15 cellular contexts compared by ENCODE assay signal in the genomic region with DNA sequence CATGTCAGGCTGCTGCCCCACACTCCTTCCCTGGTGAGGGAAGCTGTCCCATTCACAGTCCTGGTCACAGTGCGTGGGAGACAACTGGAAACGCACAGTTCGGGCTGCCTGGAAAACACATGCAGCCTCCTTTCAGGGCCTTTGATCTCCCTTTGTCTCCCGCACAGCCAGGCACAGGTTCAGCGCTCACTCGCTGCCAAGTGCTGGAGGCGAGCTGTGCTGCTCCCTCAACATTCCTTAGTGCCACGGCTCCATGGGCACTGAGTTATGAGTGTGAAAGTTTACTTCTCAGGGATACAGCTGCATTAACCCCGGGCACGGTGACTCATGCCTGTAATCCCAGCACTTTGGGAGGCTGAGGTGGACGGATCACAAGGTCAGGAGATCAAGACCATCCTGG. TPM values are rescaled to one million over a fixed set of nuclear protein-coding genes. Genes with fewer than 3 reads are reported as not detected.
DNase-seq lines count a peak whose midpoint lies in the region; ATAC-seq and TF ChIP-seq lines count a peak whose summit lies in the region.
"Had no signal": no experiment of that assay in that cellular context is flagged by ENCODE, and none has a peak within 500 bp of the region (broad histone marks: within the 10 kb centered on the region; RNA-seq: fewer than 3 reads in every experiment).

No MANE protein-coding gene starts in this region.

- BruUV-seq in mammary epithelial cell (replicated peaks; lab: Mats Ljungman, UMichigan): no TSS peak

- peak overlapping the region; percentile 22 for H3K27ac Mint-ChIP-seq in CD8-positive, alpha-beta T cell
- H3K27ac Mint-ChIP-seq in activated CD4-positive, alpha-beta memory T cell treated with anti-CD3 and anti-CD28 coated beads, Interleukin-2, amount 10 ng/mL, durations not matched to agents 7 days and 5 days: no peak overlapping the region
- H3K27ac Mint-ChIP-seq: stimulated activated memory B cell treated with anti-CD40 and anti-IgM and Interleukin-4, amounts not matched to agents 10 μg/mL and 1 μg/mL and 100 μg/mL, for 72 hours had no signal

- H3K9ac ChIP-seq in mammary epithelial cell (ENCODE audit: insufficient read depth, low read length): no peak overlapping the region
- H3K9ac ChIP-seq: parathyroid adenoma had no signal

- H2AFZ ChIP-seq in mammary epithelial cell (ENCODE audit: low read depth, low read length): no peak overlapping the region
- H2AFZ ChIP-seq: hepatocyte, parathyroid adenoma had no signal

- no peak overlapping the region for H3K27ac ChIP-seq in CD8-positive, alpha-beta T cell (ENCODE audit: low read depth, low read length)
- no peak overlapping the region for H3K27ac ChIP-seq in mammary epithelial cell (ENCODE audit: insufficient read depth, low read depth, low read length)
- H3K27ac ChIP-seq: hepatocyte, parathyroid adenoma had no signal

- H3K9me3 ChIP-seq in CD8-positive, alpha-beta T cell (ENCODE audit: low read length): no peaks in the 10 kb centered on the region
- no peaks in the 10 kb centered on the region for H3K9me3 ChIP-seq in MG63
- no peaks in the 10 kb centered on the region for H3K9me3 ChIP-seq in mammary epithelial cell (replicated peaks; ENCODE audit: insufficient read depth, low read length)
- H3K9me3 ChIP-seq in HAP-1: no peaks in the 10 kb centered on the region

- no peak for ATAC-seq in CD8-positive, alpha-beta T cell
- ATAC-seq: stimulated activated memory B cell treated with anti-CD40 and anti-IgM and Interleukin-4, amounts not matched to agents 10 μg/mL and 1 μg/mL and 100 μg/mL, for 72 hours had no signal

- in situ Hi-C loops in mammary epithelial cell (cut with MboI; ENCODE audit: low sequenced_read_pairs in 2 of 2) (no loop called here), GM13977 (cut with MboI; ENCODE audit: low pct_unique_long_range_greater_than_20kb, low sequenced_read_pairs, unreplicated experiment) (no loop called here), HAP-1 (cut with MboI; ENCODE audit: low sequenced_read_pairs) (no loop called here)

- peaks cover 62% of the 10 kb centered on the region for H3K36me3 ChIP-seq in CD8-positive, alpha-beta T cell (ENCODE audit: insufficient read depth, low read length)
- H3K36me3 ChIP-seq in MG63 (peaks cover 99% of the 10 kb centered on the region), mammary epithelial cell (ENCODE audit: insufficient read depth, low read length) (peaks cover 26% of the 10 kb centered on the region), HAP-1 (replicated peaks) (peaks cover 97% of the 10 kb centered on the region)

- TF ChIP-seq CTCF in CD8-positive, alpha-beta T cell (IDR thresholded peaks at IDR 0.05): no peak
- TF ChIP-seq CTCF in mammary epithelial cell (conservative IDR thresholded peaks at IDR 0.05 in 1 of 2, IDR thresholded peaks at IDR 0.05 in 1 of 2; ENCODE audit: extremely low read depth in 1 of 2, insufficient read depth in 1 of 2, low read depth in 1 of 2, low read length in 2 of 2) (no peak), GM13977 (IDR thresholded peaks at IDR 0.05; ENCODE audit: extremely low read depth, insufficient read depth, missing control alignments) (no peak)

- POLR2A ChIA-PET in CD8-positive, alpha-beta T cell (lab: Charles Lee): no interaction called here
- POLR2A ChIA-PET in activated CD4-positive, alpha-beta memory T cell treated with anti-CD3 and anti-CD28 coated beads, Interleukin-2, amount 10 ng/mL, durations not matched to agents 7 days and 5 days (lab: Charles Lee): no interaction called here

- H3K4me3 ChIP-seq in CD8-positive, alpha-beta T cell (ENCODE audit: low read depth, low read length): no peak overlapping the region
- H3K4me3 ChIP-seq in MG63 (no peak overlapping the region), mammary epithelial cell (replicated peaks in 1 of 3; ENCODE audit: insufficient read depth in 1 of 3, low read depth in 2 of 3, low read length in 3 of 3) (no peak overlapping the region), HAP-1 (no peak overlapping the region)
- H3K4me3 ChIP-seq: hepatocyte had no signal

- peaks cover 43% of the 10 kb centered on the region for H3K4me1 Mint-ChIP-seq in CD8-positive, alpha-beta T cell (ENCODE audit: low read depth)
- peaks cover 14% of the 10 kb centered on the region for H3K4me1 Mint-ChIP-seq in activated CD4-positive, alpha-beta memory T cell treated with anti-CD3 and anti-CD28 coated beads, Interleukin-2, amount 10 ng/mL, durations not matched to agents 7 days and 5 days

- peaks cover 13% of the 10 kb centered on the region for H3K4me1 ChIP-seq in CD8-positive, alpha-beta T cell (ENCODE audit: insufficient read depth, low read length)
- H3K4me1 ChIP-seq in mammary epithelial cell (ENCODE audit: insufficient read depth, low read length) (peaks cover 22% of the 10 kb centered on the region), HAP-1 (no peaks in the 10 kb centered on the region)

- peaks cover 96% of the 10 kb centered on the region for H3K79me2 ChIP-seq in mammary epithelial cell (ENCODE audit: insufficient read depth, low read length)

- intact Hi-C loops in CD8-positive, alpha-beta T cell (cut with DNase I, micrococcal nuclease): no loop called here
- intact Hi-C loops in mammary epithelial cell (cut with micrococcal nuclease): no loop called here

- dilution Hi-C loops in mammary epithelial cell (cut with HindIII; ENCODE audit: low sequenced_read_pairs): no loop called here

- CTCF ChIA-PET in CD8-positive, alpha-beta T cell (lab: Charles Lee): interaction anchor here (1.9 kb wide), 1 partner anchor 16 kb away, joined by 8 read pairs; no protein-coding TSS in a partner anchor
- CTCF ChIA-PET in mammary epithelial cell (lab: Charles Lee; ENCODE audit: low non-redundant PET): no interaction called here
- CTCF ChIA-PET in activated CD4-positive, alpha-beta memory T cell treated with anti-CD3 and anti-CD28 coated beads, Interleukin-2, amount 10 ng/mL, durations not matched to agents 7 days and 5 days (lab: Charles Lee): interaction anchor here (1.8 to 2.8 kb wide), 2 partner anchors 7 to 17 kb away, joined by 3 to 9 read pairs; no protein-coding TSS in a partner anchor

- H3K4me3 Mint-ChIP-seq in CD8-positive, alpha-beta T cell: no peak overlapping the region
- no peak overlapping the region for H3K4me3 Mint-ChIP-seq in activated CD4-positive, alpha-beta memory T cell treated with anti-CD3 and anti-CD28 coated beads, Interleukin-2, amount 10 ng/mL, durations not matched to agents 7 days and 5 days
- H3K4me3 Mint-ChIP-seq: stimulated activated memory B cell treated with anti-CD40 and anti-IgM and Interleukin-4, amounts not matched to agents 10 μg/mL and 1 μg/mL and 100 μg/mL, for 72 hours had no signal

- no peak for DNase-seq in CD8-positive, alpha-beta T cell
- peak; percentile 88 for DNase-seq in MG63
- DNase-seq in mammary epithelial cell: peak; percentile 64
- peak; percentile 52 for DNase-seq in left kidney (ENCODE audit: low read depth, low spot score)
- no peak for DNase-seq in activated CD4-positive, alpha-beta memory T cell treated with anti-CD3 and anti-CD28 coated beads, Interleukin-2, amount 10 ng/mL, durations not matched to agents 7 days and 5 days
- no peak for DNase-seq in NCI-H1694 (lab: John Stamatoyannopoulos, UW)
- no peak for DNase-seq in GM13977 (ENCODE audit: low spot score)
- DNase-seq in HAP-1 (ENCODE audit: low spot score in 2 of 2): no peak
- DNase-seq: activated CD8-positive, alpha-beta memory T cell treated with anti-CD3 and anti-CD28 coated beads, Interleukin-2, amount 50 U/mL, for 4 hours; mesendoderm; stimulated activated CD4-positive, alpha-beta T cell treated with anti-CD3 and anti-CD28 coated beads, Interleukin-1b, Interleukin-23, amount 100 ng/mL, for 48 hours had no signal

- peaks cover 95% of the 10 kb centered on the region for H3K36me3 Mint-ChIP-seq in CD8-positive, alpha-beta T cell
- H3K36me3 Mint-ChIP-seq in activated CD4-positive, alpha-beta memory T cell treated with anti-CD3 and anti-CD28 coated beads, Interleukin-2, amount 10 ng/mL, durations not matched to agents 7 days and 5 days (ENCODE audit: low read depth): peaks cover 58% of the 10 kb centered on the region

- H3K27me3 Mint-ChIP-seq in CD8-positive, alpha-beta T cell (ENCODE audit: low read depth): no peaks in the 10 kb centered on the region
- H3K27me3 Mint-ChIP-seq in activated CD4-positive, alpha-beta memory T cell treated with anti-CD3 and anti-CD28 coated beads, Interleukin-2, amount 10 ng/mL, durations not matched to agents 7 days and 5 days: no peaks in the 10 kb centered on the region
- H3K27me3 Mint-ChIP-seq: stimulated activated memory B cell treated with anti-CD40 and anti-IgM and Interleukin-4, amounts not matched to agents 10 μg/mL and 1 μg/mL and 100 μg/mL, for 72 hours had no signal

- peaks cover 9% of the 10 kb centered on the region for H4K20me1 ChIP-seq in mammary epithelial cell (ENCODE audit: insufficient read depth, low read length)

- H3K4me2 ChIP-seq in mammary epithelial cell (ENCODE audit: insufficient read depth, low read depth, low read length): no peak overlapping the region
- H3K4me2 ChIP-seq: hepatocyte had no signal

- WGBS in mammary epithelial cell (ENCODE audit: low coverage, missing lambda C conversion rate): 10% methylated on average over 10 of the region's 11 CpGs

- H3K9me3 Mint-ChIP-seq in CD8-positive, alpha-beta T cell: no peaks in the 10 kb centered on the region
- H3K9me3 Mint-ChIP-seq in activated CD4-positive, alpha-beta memory T cell treated with anti-CD3 and anti-CD28 coated beads, Interleukin-2, amount 10 ng/mL, durations not matched to agents 7 days and 5 days: no peaks in the 10 kb centered on the region
- H3K9me3 Mint-ChIP-seq: stimulated activated memory B cell treated with anti-CD40 and anti-IgM and Interleukin-4, amounts not matched to agents 10 μg/mL and 1 μg/mL and 100 μg/mL, for 72 hours had no signal

- H3K27me3 ChIP-seq in CD8-positive, alpha-beta T cell (ENCODE audit: insufficient read depth, low read length): no peaks in the 10 kb centered on the region
- H3K27me3 ChIP-seq in MG63 (no peaks in the 10 kb centered on the region), mammary epithelial cell (ENCODE audit: insufficient read depth, low read length) (no peaks in the 10 kb centered on the region), HAP-1 (ENCODE audit: low read depth) (no peaks in the 10 kb centered on the region)
- H3K27me3 ChIP-seq: hepatocyte had no signal

RNA-seq across cellular contexts. Expression of a gene that starts 9.1 kb away (rescaled TPM):
- total RNA-seq in CD8-positive, alpha-beta T cell: 10 to 100 TPM; 44.8 to 45.7 TPM
- total RNA-seq in MG63 (2014; rRNA removed; shearing (Covaris generic); ENCODE audit: low replicate concordance): 17.0 and 19.8 TPM in 2 replicates
- total RNA-seq in mammary epithelial cell: 10 to 100 TPM; 30.3 to 40.4 TPM
- 26.5 TPM for polyA plus RNA-seq in mammary epithelial cell
- 29.5 TPM for polyA minus RNA-seq in mammary epithelial cell
- 10 to 100 TPM; 36.1 to 36.8 TPM for total RNA-seq in activated CD4-positive, alpha-beta memory T cell treated with anti-CD3 and anti-CD28 coated beads, Interleukin-2, amount 10 ng/mL, durations not matched to agents 7 days and 5 days

RNA-seq across cellular contexts. Expression of a gene that starts 28.8 kb away (rescaled TPM):
- 1 to 10 TPM; 2.0 to 2.1 TPM for total RNA-seq in CD8-positive, alpha-beta T cell
- not detected in 2 replicates for total RNA-seq in MG63 (2014; rRNA removed; shearing (Covaris generic); ENCODE audit: low replicate concordance)
- not detected for total RNA-seq in mammary epithelial cell
- not detected for polyA plus RNA-seq in mammary epithelial cell
- polyA minus RNA-seq in mammary epithelial cell: not detected
- total RNA-seq in activated CD4-positive, alpha-beta memory T cell treated with anti-CD3 and anti-CD28 coated beads, Interleukin-2, amount 10 ng/mL, durations not matched to agents 7 days and 5 days: not detected
- polyA plus RNA-seq: BJ had no signal

RNA-seq across cellular contexts. Expression of a gene that starts 47.4 kb away (rescaled TPM):
- not detected for total RNA-seq in CD8-positive, alpha-beta T cell
- total RNA-seq in MG63 (2014; rRNA removed; shearing (Covaris generic); ENCODE audit: low replicate concordance): not detected in 2 replicates
- under 1 TPM in 1 of 2 donors, not detected in 1; 0.28 TPM for total RNA-seq in mammary epithelial cell
- not detected for polyA plus RNA-seq in mammary epithelial cell
- polyA minus RNA-seq in mammary epithelial cell: not detected
- not detected for total RNA-seq in activated CD4-positive, alpha-beta memory T cell treated with anti-CD3 and anti-CD28 coated beads, Interleukin-2, amount 10 ng/mL, durations not matched to agents 7 days and 5 days
- polyA plus RNA-seq: BJ had no signal

Comparison
In these comparisons a context has a peak if more than half of its experiments do, and no peak if none do; other contexts are left out.
1. DNase-seq: peak in MG63 (single experiment), mammary epithelial cell (single experiment) and left kidney (single experiment); none in CD8-positive, alpha-beta T cell (0 of 7), activated CD4-positive, alpha-beta memory T cell treated with anti-CD3 and anti-CD28 coated beads, Interleukin-2, amount 10 ng/mL, durations not matched to agents 7 days and 5 days (single experiment), NCI-H1694 (single experiment), GM13977 (single experiment) and HAP-1 (0 of 2).